ENCODE assay signal across 1 cellular context in genomic region chr7:157220916-157221569, GRCh38.
TF ChIP-seq lines count a peak whose summit lies in the region.

No MANE protein-coding gene starts in this region.

TF ChIP-seq in WTC11, 78 proteins besides CTCF, POLR2A, EP300 and RAD21 (continued from another document):
- TF ChIP-seq ZNF532 (CRISPR knock-in tag; IDR thresholded peaks at IDR 0.05; ENCODE audit: borderline replicate concordance): no peak
- TF ChIP-seq JAZF1 (CRISPR knock-in tag; IDR thresholded peaks at IDR 0.05): no peak
- TF ChIP-seq ZBTB43 (CRISPR knock-in tag; IDR thresholded peaks at IDR 0.05): no peak
- TF ChIP-seq TCF7 (CRISPR knock-in tag; IDR thresholded peaks at IDR 0.05; ENCODE audit: low read depth): no peak
- no peak for TF ChIP-seq ATF3 (CRISPR knock-in tag; conservative IDR thresholded peaks at IDR 0.05)
- no peak for TF ChIP-seq ZNF138 (CRISPR knock-in tag; conservative IDR thresholded peaks at IDR 0.05)
- no peak for TF ChIP-seq TEAD4 (CRISPR knock-in tag; IDR thresholded peaks at IDR 0.05)
- TF ChIP-seq CREM (CRISPR knock-in tag; IDR thresholded peaks at IDR 0.05): no peak
- TF ChIP-seq KAT7 (CRISPR knock-in tag; IDR thresholded peaks at IDR 0.05; ENCODE audit: borderline replicate concordance): no peak
- no peak for TF ChIP-seq ZNF281 (CRISPR knock-in tag; IDR thresholded peaks at IDR 0.05)
- TF ChIP-seq GABPB1 (CRISPR knock-in tag; IDR thresholded peaks at IDR 0.05): no peak
- no peak for TF ChIP-seq NFE2L1 (CRISPR knock-in tag; IDR thresholded peaks at IDR 0.05)
- TF ChIP-seq FOXP4 (CRISPR knock-in tag; IDR thresholded peaks at IDR 0.05): no peak
- TF ChIP-seq ZNF425 (CRISPR knock-in tag; conservative IDR thresholded peaks at IDR 0.05): no peak
- no peak for TF ChIP-seq ZBTB21 (CRISPR knock-in tag; IDR thresholded peaks at IDR 0.05; ENCODE audit: borderline replicate concordance)
